In genomic region chr3:20405731-20406130, GRCh38 we compare ENCODE assay signal across 1 cellular context.
TF ChIP-seq lines count a peak whose summit lies in the region.

No MANE protein-coding gene starts in this region.

TF ChIP-seq in GM23338, 12 proteins besides CTCF, POLR2A, EP300 and RAD21 (continued from another document):
- TF ChIP-seq ZNF462 (CRISPR knock-in tag; IDR thresholded peaks at IDR 0.05), result no peak
- no peak for TF ChIP-seq ZNF114 (CRISPR knock-in tag; IDR thresholded peaks at IDR 0.05)
- no peak for TF ChIP-seq STAT1 (IDR thresholded peaks at IDR 0.05; ENCODE audit: unreplicated experiment)
